Comparison of ENCODE assay signal across 4 cellular contexts in genomic region chr18:40938615-40939014, GRCh38.
TF ChIP-seq lines count a peak whose summit lies in the region.

No MANE protein-coding gene starts in this region.

TF ChIP-seq in SK-N-SH treated with all-trans-retinoic acid at 6 μM for 48 hours, 23 proteins besides CTCF, POLR2A, EP300 and RAD21:
- TF ChIP-seq ISL1 (CRISPR knock-in tag; IDR thresholded peaks at IDR 0.05) (peak; percentile 25; the same call in 1 of the 2 replicates), SNAI2 (CRISPR knock-in tag; IDR thresholded peaks at IDR 0.05) (no peak)

TF ChIP-seq in SK-N-SH, 30 proteins besides CTCF, POLR2A, EP300 and RAD21:
- TF ChIP-seq, protein P1, sequence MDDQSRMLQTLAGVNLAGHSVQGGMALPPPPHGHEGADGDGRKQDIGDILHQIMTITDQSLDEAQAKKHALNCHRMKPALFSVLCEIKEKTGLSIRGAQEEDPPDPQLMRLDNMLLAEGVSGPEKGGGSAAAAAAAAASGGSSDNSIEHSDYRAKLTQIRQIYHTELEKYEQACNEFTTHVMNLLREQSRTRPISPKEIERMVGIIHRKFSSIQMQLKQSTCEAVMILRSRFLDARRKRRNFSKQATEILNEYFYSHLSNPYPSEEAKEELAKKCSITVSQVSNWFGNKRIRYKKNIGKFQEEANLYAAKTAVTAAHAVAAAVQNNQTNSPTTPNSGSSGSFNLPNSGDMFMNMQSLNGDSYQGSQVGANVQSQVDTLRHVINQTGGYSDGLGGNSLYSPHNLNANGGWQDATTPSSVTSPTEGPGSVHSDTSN (IDR thresholded peaks at IDR 0.05): no peak
- no peak for TF ChIP-seq NRF1 (IDR thresholded peaks at IDR 0.05; ENCODE audit: low read depth, low read length)

TF ChIP-seq in IMR-90, 13 proteins besides CTCF, POLR2A, EP300 and RAD21:
- no peak for TF ChIP-seq RFX5 (IDR thresholded peaks at IDR 0.05; ENCODE audit: low read depth, low read length)
- peak; percentile 51 for TF ChIP-seq CEBPB (IDR thresholded peaks at IDR 0.05; ENCODE audit: low read depth, low read length)

TF ChIP-seq in K562, 482 proteins besides CTCF, POLR2A, EP300 and RAD21:
- TF ChIP-seq ZBTB33 (CRISPR knock-in tag; IDR thresholded peaks at IDR 0.05) (no peak), ZNF444 (CRISPR knock-in tag; IDR thresholded peaks at IDR 0.05) (no peak), ARID2 (IDR thresholded peaks at IDR 0.05) (no peak), U2AF1 (optimal IDR thresholded peaks at IDR 0.05; ENCODE audit: low read depth, low read length) (no peak), DACH1 (IDR thresholded peaks at IDR 0.05; ENCODE audit: partially characterized antibody) (no peak), ZNF347 (CRISPR knock-in tag; IDR thresholded peaks at IDR 0.05; ENCODE audit: low read depth) (no peak), BACH1 (tag; IDR thresholded peaks at IDR 0.05) (no peak), ZNF165 (CRISPR knock-in tag; IDR thresholded peaks at IDR 0.05; ENCODE audit: borderline replicate concordance) (no peak), JUNB (CRISPR knock-in tag; conservative IDR thresholded peaks at IDR 0.05) (no peak), ZNF140 (CRISPR knock-in tag; IDR thresholded peaks at IDR 0.05) (no peak), XRCC4 (IDR thresholded peaks at IDR 0.05; ENCODE audit: extremely low read depth, insufficient read depth, insufficient read length) (no peak), ZZZ3 (IDR thresholded peaks at IDR 0.05) (no peak), ADNP (tag; IDR thresholded peaks at IDR 0.05) (no peak), SMARCA4 (IDR thresholded peaks at IDR 0.05) (no peak), NUFIP1 (IDR thresholded peaks at IDR 0.05; ENCODE audit: partially characterized antibody) (no peak), ERF (CRISPR knock-in tag; IDR thresholded peaks at IDR 0.05) (no peak), ZNF121 (CRISPR knock-in tag; conservative IDR thresholded peaks at IDR 0.05) (no peak), ETV5 (CRISPR knock-in tag; IDR thresholded peaks at IDR 0.05; ENCODE audit: low read depth) (no peak), MAFK (IDR thresholded peaks at IDR 0.05; ENCODE audit: low read length) (no peak), CEBPB (tag; IDR thresholded peaks at IDR 0.05) (peak; percentile 50; the same call in 1 of the 2 replicates), CEBPG (CRISPR knock-in tag; IDR thresholded peaks at IDR 0.05) (no peak), CEBPG (tag; conservative IDR thresholded peaks at IDR 0.05 in 1 of 2, IDR thresholded peaks at IDR 0.05 in 1 of 2) (peak in 1 of 2 experiments; percentile 16; a peak in 1 of 4 replicates), MTA2 (IDR thresholded peaks at IDR 0.05; ENCODE audit: low read depth) (no peak)
- TF ChIP-seq, protein P2, sequence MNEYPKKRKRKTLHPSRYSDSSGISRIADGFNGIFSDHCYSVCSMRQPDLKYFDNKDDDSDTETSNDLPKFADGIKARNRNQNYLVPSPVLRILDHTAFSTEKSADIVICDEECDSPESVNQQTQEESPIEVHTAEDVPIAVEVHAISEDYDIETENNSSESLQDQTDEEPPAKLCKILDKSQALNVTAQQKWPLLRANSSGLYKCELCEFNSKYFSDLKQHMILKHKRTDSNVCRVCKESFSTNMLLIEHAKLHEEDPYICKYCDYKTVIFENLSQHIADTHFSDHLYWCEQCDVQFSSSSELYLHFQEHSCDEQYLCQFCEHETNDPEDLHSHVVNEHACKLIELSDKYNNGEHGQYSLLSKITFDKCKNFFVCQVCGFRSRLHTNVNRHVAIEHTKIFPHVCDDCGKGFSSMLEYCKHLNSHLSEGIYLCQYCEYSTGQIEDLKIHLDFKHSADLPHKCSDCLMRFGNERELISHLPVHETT (CRISPR knock-in tag; conservative IDR thresholded peaks at IDR 0.05 in 1 of 2, IDR thresholded peaks at IDR 0.05 in 1 of 2): no peak
- TF ChIP-seq, protein P3, sequence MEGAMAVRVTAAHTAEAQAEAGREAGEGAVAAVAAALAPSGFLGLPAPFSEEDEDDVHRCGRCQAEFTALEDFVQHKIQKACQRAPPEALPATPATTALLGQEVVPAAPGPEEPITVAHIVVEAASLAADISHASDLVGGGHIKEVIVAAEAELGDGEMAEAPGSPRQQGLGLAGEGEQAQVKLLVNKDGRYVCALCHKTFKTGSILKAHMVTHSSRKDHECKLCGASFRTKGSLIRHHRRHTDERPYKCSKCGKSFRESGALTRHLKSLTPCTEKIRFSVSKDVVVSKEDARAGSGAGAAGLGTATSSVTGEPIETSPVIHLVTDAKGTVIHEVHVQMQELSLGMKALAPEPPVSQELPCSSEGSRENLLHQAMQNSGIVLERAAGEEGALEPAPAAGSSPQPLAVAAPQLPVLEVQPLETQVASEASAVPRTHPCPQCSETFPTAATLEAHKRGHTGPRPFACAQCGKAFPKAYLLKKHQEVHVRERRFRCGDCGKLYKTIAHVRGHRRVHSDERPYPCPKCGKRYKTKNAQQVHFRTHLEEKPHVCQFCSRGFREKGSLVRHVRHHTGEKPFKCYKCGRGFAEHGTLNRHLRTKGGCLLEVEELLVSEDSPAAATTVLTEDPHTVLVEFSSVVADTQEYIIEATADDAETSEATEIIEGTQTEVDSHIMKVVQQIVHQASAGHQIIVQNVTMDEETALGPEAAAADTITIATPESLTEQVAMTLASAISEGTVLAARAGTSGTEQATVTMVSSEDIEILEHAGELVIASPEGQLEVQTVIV (CRISPR knock-in tag; IDR thresholded peaks at IDR 0.05; ENCODE audit: borderline replicate concordance): no peak
- TF ChIP-seq, protein P4, sequence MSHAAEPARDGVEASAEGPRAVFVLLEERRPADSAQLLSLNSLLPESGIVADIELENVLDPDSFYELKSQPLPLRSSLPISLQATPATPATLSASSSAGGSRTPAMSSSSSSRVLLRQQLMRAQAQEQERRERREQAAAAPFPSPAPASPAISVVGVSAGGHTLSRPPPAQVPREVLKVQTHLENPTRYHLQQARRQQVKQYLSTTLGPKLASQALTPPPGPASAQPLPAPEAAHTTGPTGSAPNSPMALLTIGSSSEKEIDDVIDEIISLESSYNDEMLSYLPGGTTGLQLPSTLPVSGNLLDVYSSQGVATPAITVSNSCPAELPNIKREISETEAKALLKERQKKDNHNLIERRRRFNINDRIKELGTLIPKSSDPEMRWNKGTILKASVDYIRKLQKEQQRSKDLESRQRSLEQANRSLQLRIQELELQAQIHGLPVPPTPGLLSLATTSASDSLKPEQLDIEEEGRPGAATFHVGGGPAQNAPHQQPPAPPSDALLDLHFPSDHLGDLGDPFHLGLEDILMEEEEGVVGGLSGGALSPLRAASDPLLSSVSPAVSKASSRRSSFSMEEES (CRISPR knock-in tag; IDR thresholded peaks at IDR 0.05): peak; percentile 61
TF ChIP-seq in K562: peak in this region for 3.
